In genomic region chr3:45870099-45870498, GRCh38 we compare ENCODE assay signal across 14 cellular contexts. TPM values are rescaled to one million over a fixed set of nuclear protein-coding genes. Genes with fewer than 3 reads are reported as not detected.
DNase-seq lines count a peak whose midpoint lies in the region; ATAC-seq and TF ChIP-seq lines count a peak whose summit lies in the region.
"Had no signal": no experiment of that assay in that cellular context is flagged by ENCODE, and none has a peak within 500 bp of the region (broad histone marks: within the 10 kb centered on the region; RNA-seq: fewer than 3 reads in every experiment).

No MANE protein-coding gene starts in this region.

- H3K27me3 Mint-ChIP-seq in activated naive CD8-positive, alpha-beta T cell treated with anti-CD3 and anti-CD28 coated beads, Interleukin-2, amount 10 ng/mL, durations not matched to agents 7 days and 5 days = peaks cover 61% of the 10 kb centered on the region
- peaks cover 6% of the 10 kb centered on the region for H3K27me3 Mint-ChIP-seq in WTC11 (ENCODE audit: low read depth)

- H3K27ac ChIP-seq in DND-41 (ENCODE audit: low read length) = peak overlapping the region; percentile 89
- H3K27ac ChIP-seq: gastroesophageal sphincter had no signal

- ATAC-seq in DND-41 (ENCODE audit: insufficient read depth, low read depth) (peak; percentile 84), WTC11 (no peak), GM18517 (IDR thresholded peaks at IDR 0.05; ENCODE audit: unreplicated experiment) (no peak), GM19351 (IDR thresholded peaks at IDR 0.05; ENCODE audit: unreplicated experiment) (no peak)
- ATAC-seq in activated naive CD8-positive, alpha-beta T cell treated with anti-CD3 and anti-CD28 coated beads, Interleukin-2, amount 10 ng/mL, durations not matched to agents 7 days and 5 days (ENCODE audit: low read depth) = peak; percentile 73
- ATAC-seq: gastroesophageal sphincter, right cardiac atrium had no signal

- peaks cover 99% of the 10 kb centered on the region for H3K4me1 ChIP-seq in DND-41 (ENCODE audit: insufficient read depth, low read length)
- H3K4me1 ChIP-seq: gastroesophageal sphincter had no signal

- H3K4me3 Mint-ChIP-seq in activated naive CD8-positive, alpha-beta T cell treated with anti-CD3 and anti-CD28 coated beads, Interleukin-2, amount 10 ng/mL, durations not matched to agents 7 days and 5 days = no peak overlapping the region
- no peak overlapping the region for H3K4me3 Mint-ChIP-seq in WTC11
- H3K4me3 Mint-ChIP-seq: T-helper 1 cell treated with Interleukin-12 subunit alpha and Interleukin-12 subunit beta and Interleukin-4 antibody, amounts not matched to agents 30 μg/mL and 1 μg/mL, for 36 hours had no signal

- DNase-seq in DND-41 (peak; percentile 95), WTC11 (ENCODE audit: low spot score) (no peak), GDM1 (lab: John Stamatoyannopoulos, UW) (no peak)
- peak; percentile 43 to 49 for DNase-seq in activated CD4-positive, alpha-beta T cell treated with anti-CD3 and anti-CD28 coated beads, Interleukin-2, amount 50 U/mL, for 4 hours
- no peak for DNase-seq in activated naive CD8-positive, alpha-beta T cell treated with anti-CD3 and anti-CD28 coated beads, Interleukin-2, amount 10 ng/mL, durations not matched to agents 7 days and 5 days
- DNase-seq in stimulated activated CD4-positive, alpha-beta T cell treated with anti-CD3 and anti-CD28 coated beads, TNF-alpha, amount 100 ng/mL, for 48 hours (ENCODE audit: low read depth in 3 of 3) = peak in 2 of 3 donors; percentile 12 to 19
- DNase-seq: cerebellar nuclear complex, mesendoderm, NCI-H524, right cardiac atrium had no signal

- H3K36me3 Mint-ChIP-seq in activated naive CD8-positive, alpha-beta T cell treated with anti-CD3 and anti-CD28 coated beads, Interleukin-2, amount 10 ng/mL, durations not matched to agents 7 days and 5 days = peaks cover 4% of the 10 kb centered on the region
- no peaks in the 10 kb centered on the region for H3K36me3 Mint-ChIP-seq in WTC11

- peaks cover 11% of the 10 kb centered on the region for H3K9me3 Mint-ChIP-seq in activated naive CD8-positive, alpha-beta T cell treated with anti-CD3 and anti-CD28 coated beads, Interleukin-2, amount 10 ng/mL, durations not matched to agents 7 days and 5 days
- no peaks in the 10 kb centered on the region for H3K9me3 Mint-ChIP-seq in WTC11

- peaks cover 94% of the 10 kb centered on the region for H3K79me2 ChIP-seq in DND-41 (ENCODE audit: insufficient read depth, low read length)

- H3K9me3 ChIP-seq in DND-41 (ENCODE audit: insufficient read depth, low read length, severe bottlenecking) = no peaks in the 10 kb centered on the region
- H3K9me3 ChIP-seq: gastroesophageal sphincter had no signal

- H2AFZ ChIP-seq in DND-41 (ENCODE audit: low read depth, low read length) = no peak overlapping the region

- H3K36me3 ChIP-seq in DND-41 (ENCODE audit: insufficient read depth, low read length) = peaks cover 24% of the 10 kb centered on the region
- H3K36me3 ChIP-seq: gastroesophageal sphincter had no signal

- H3K4me1 Mint-ChIP-seq in activated naive CD8-positive, alpha-beta T cell treated with anti-CD3 and anti-CD28 coated beads, Interleukin-2, amount 10 ng/mL, durations not matched to agents 7 days and 5 days = peaks cover 15% of the 10 kb centered on the region
- peaks cover 13% of the 10 kb centered on the region for H3K4me1 Mint-ChIP-seq in WTC11

- peak overlapping the region; percentile 54 for H3K4me2 ChIP-seq in DND-41 (ENCODE audit: insufficient read depth, low read length)

- no peak overlapping the region for H3K27ac Mint-ChIP-seq in activated naive CD8-positive, alpha-beta T cell treated with anti-CD3 and anti-CD28 coated beads, Interleukin-2, amount 10 ng/mL, durations not matched to agents 7 days and 5 days
- H3K27ac Mint-ChIP-seq in WTC11 = no peak overlapping the region
- H3K27ac Mint-ChIP-seq: T-helper 1 cell treated with Interleukin-12 subunit alpha and Interleukin-12 subunit beta and Interleukin-4 antibody, amounts not matched to agents 30 μg/mL and 1 μg/mL, for 36 hours had no signal

- peaks cover 21% of the 10 kb centered on the region; the same call in 1 of the 2 replicates for H4K20me1 ChIP-seq in DND-41 (ENCODE audit: insufficient read depth, low read length)

- peak overlapping the region in 1 of 2 experiments; percentile 10; a peak in 1 of 4 replicates for H3K4me3 ChIP-seq in DND-41 (ENCODE audit: low read depth in 1 of 2, low read length in 2 of 2)
- H3K4me3 ChIP-seq: gastroesophageal sphincter had no signal

- peak overlapping the region; percentile 56 for H3K9ac ChIP-seq in DND-41 (ENCODE audit: low read depth, low read length)

- POLR2A ChIA-PET in activated naive CD8-positive, alpha-beta T cell treated with anti-CD3 and anti-CD28 coated beads, Interleukin-2, amount 10 ng/mL, durations not matched to agents 7 days and 5 days (lab: Charles Lee) = no interaction called here
- POLR2A ChIA-PET in WTC11 (lab: Charles Lee) = no interaction called here

- CTCF ChIA-PET in WTC11 (lab: Charles Lee) = no interaction called here

- no peaks in the 10 kb centered on the region for H3K27me3 ChIP-seq in DND-41 (ENCODE audit: insufficient read depth, low read length, poor library complexity)
- H3K27me3 ChIP-seq: gastroesophageal sphincter had no signal

- TF ChIP-seq CTCF in DND-41 (IDR thresholded peaks at IDR 0.05; ENCODE audit: borderline replicate concordance, extremely low read depth, low read length, poor library complexity, severe bottlenecking) = no peak
- TF ChIP-seq CTCF in WTC11 (IDR thresholded peaks at IDR 0.05) = no peak

TF ChIP-seq in WTC11, 78 proteins besides CTCF, POLR2A, EP300 and RAD21:
- TF ChIP-seq STAT6 (CRISPR knock-in tag; conservative IDR thresholded peaks at IDR 0.05; ENCODE audit: low read depth) (no peak), MYBL2 (CRISPR knock-in tag; IDR thresholded peaks at IDR 0.05) (no peak)

RNA-seq across cellular contexts. Expression of gene CCR9, which starts 16.2 kb away (rescaled TPM):
- 10 to 100 TPM; 19.4 to 21.6 TPM for total RNA-seq in activated naive CD8-positive, alpha-beta T cell treated with anti-CD3 and anti-CD28 coated beads, Interleukin-2, amount 10 ng/mL, durations not matched to agents 7 days and 5 days
- total RNA-seq in WTC11 (2021) = not detected in 3 replicates
- total RNA-seq: gastroesophageal sphincter, right cardiac atrium had no signal

RNA-seq across cellular contexts. Expression of gene LZTFL1, which starts 28.2 kb away (rescaled TPM):
- total RNA-seq in activated naive CD8-positive, alpha-beta T cell treated with anti-CD3 and anti-CD28 coated beads, Interleukin-2, amount 10 ng/mL, durations not matched to agents 7 days and 5 days = 1 to 10 TPM; 8.0 to 8.4 TPM
- 9.1 to 9.6 TPM (median 9.6 TPM) in 3 replicates for total RNA-seq in WTC11 (2021)

Comparison
In these comparisons a context has a peak if more than half of its experiments do, and no peak if none do; other contexts are left out.
1. ATAC-seq: peak in DND-41 (single experiment) and activated naive CD8-positive, alpha-beta T cell treated with anti-CD3 and anti-CD28 coated beads, Interleukin-2, amount 10 ng/mL, durations not matched to agents 7 days and 5 days (single experiment); none in WTC11 (single experiment), GM18517 (single experiment) and GM19351 (single experiment).
2. DNase-seq: peak in DND-41 (single experiment), activated CD4-positive, alpha-beta T cell treated with anti-CD3 and anti-CD28 coated beads, Interleukin-2, amount 50 U/mL, for 4 hours (2 of 2) and stimulated activated CD4-positive, alpha-beta T cell treated with anti-CD3 and anti-CD28 coated beads, TNF-alpha, amount 100 ng/mL, for 48 hours (2 of 3); none in activated naive CD8-positive, alpha-beta T cell treated with anti-CD3 and anti-CD28 coated beads, Interleukin-2, amount 10 ng/mL, durations not matched to agents 7 days and 5 days (single experiment), WTC11 (single experiment) and GDM1 (single experiment).
3. RNA of gene CCR9, which starts 16.2 kb away (total RNA-seq): 19.4 to 21.6 TPM in activated naive CD8-positive, alpha-beta T cell treated with anti-CD3 and anti-CD28 coated beads, Interleukin-2, amount 10 ng/mL, durations not matched to agents 7 days and 5 days; not detected in WTC11; every median in the first group is over 10 times any median in the second.